In genomic region chr11:119615003-119615878, GRCh38 we compare ENCODE assay signal across 9 cellular contexts.
DNase-seq lines count a peak whose midpoint lies in the region; ATAC-seq and FAIRE-seq lines count a peak whose summit lies in the region.
"Had no signal": no experiment of that assay in that cellular context is flagged by ENCODE, and none has a peak within 500 bp of the region (broad histone marks: within the 10 kb centered on the region; RNA-seq: fewer than 3 reads in every experiment).

No MANE protein-coding gene starts in this region.

- H3K27ac Mint-ChIP-seq in T-helper 17 cell = peak overlapping the region; percentile 91
- H3K27ac Mint-ChIP-seq: IgD-negative memory B cell had no signal

- peaks cover 6% of the 10 kb centered on the region for H3K27me3 Mint-ChIP-seq in T-helper 17 cell

- no peaks in the 10 kb centered on the region for H3K36me3 Mint-ChIP-seq in T-helper 17 cell (ENCODE audit: low read depth)
- H3K36me3 Mint-ChIP-seq: IgD-negative memory B cell had no signal

- ATAC-seq in HG02970 (IDR thresholded peaks at IDR 0.05; ENCODE audit: low FRiP score, unreplicated experiment) (peak; percentile 58), T-helper 17 cell (peak; percentile 47), GM21526 (IDR thresholded peaks at IDR 0.05; ENCODE audit: low FRiP score, unreplicated experiment) (no peak)

- H3K4me3 Mint-ChIP-seq in T-helper 17 cell = no peak overlapping the region
- H3K4me3 Mint-ChIP-seq: IgD-negative memory B cell had no signal

- H3K9me3 ChIP-seq in T-helper 17 cell (ENCODE audit: control insufficient read depth, low read length, poor library complexity, severe bottlenecking) = no peaks in the 10 kb centered on the region

- peaks cover 20% of the 10 kb centered on the region for H3K4me1 Mint-ChIP-seq in T-helper 17 cell

- FAIRE-seq in islet of Langerhans (lab: Jason Lieb, UNC) = peak; percentile 90

- DNase-seq in ELR (ENCODE audit: low read depth) = peak; percentile 93
- DNase-seq in T-helper 17 cell = no peak
- no peak for DNase-seq in activated CD4-positive, alpha-beta T cell treated with anti-CD3 and anti-CD28 coated beads, Interleukin-2, amount 50 U/mL, for 48 hours
- DNase-seq in NCI-H526 (lab: John Stamatoyannopoulos, UW) = no peak
- no peak for DNase-seq in GM19240 (ENCODE audit: insufficient read length, low spot score)
